9 cellular contexts compared by ENCODE assay signal in genomic region chr9:110255417-110256141, GRCh38. TPM values are rescaled to one million over a fixed set of nuclear protein-coding genes. Genes with fewer than 3 reads are reported as not detected.
DNase-seq lines count a peak whose midpoint lies in the region; ATAC-seq and TF ChIP-seq lines count a peak whose summit lies in the region.
"Had no signal": no experiment of that assay in that cellular context is flagged by ENCODE, and none has a peak within 500 bp of the region (broad histone marks: within the 10 kb centered on the region; RNA-seq: fewer than 3 reads in every experiment).

No MANE protein-coding gene starts in this region.

- TF ChIP-seq CTCF in C4-2B (conservative IDR thresholded peaks at IDR 0.05): no peak
- no peak for TF ChIP-seq CTCF in psoas muscle (IDR thresholded peaks at IDR 0.05)

- intact Hi-C loops in left ventricle myocardium superior (cut with micrococcal nuclease) (no loop called here), psoas muscle (cut with DNase I) (no loop called here)

- peaks cover 19% of the 10 kb centered on the region for H3K4me1 ChIP-seq in psoas muscle

- H3K27ac ChIP-seq in C4-2B (peak overlapping the region; percentile 95), psoas muscle (peak overlapping the region; percentile 86)

- ATAC-seq in GM19397 (IDR thresholded peaks at IDR 0.05; ENCODE audit: unreplicated experiment): peak; percentile 28
- ATAC-seq in HG03520 (IDR thresholded peaks at IDR 0.05; ENCODE audit: unreplicated experiment): peak; percentile 13
- ATAC-seq in SK-N-SH treated with all-trans-retinoic acid at 6 μM for 48 hours: peak; percentile 49
- peak; percentile 39 for ATAC-seq in left ventricle myocardium superior
- ATAC-seq in psoas muscle: peak; percentile 40 to 65 (median 60)

- no peaks in the 10 kb centered on the region for H3K27me3 ChIP-seq in psoas muscle (ENCODE audit: insufficient read depth in 3 of 3, low read length in 2 of 3)

- 1 to 2% (median 2%) methylated on average over 46 to 54 of the region's 54 CpGs for WGBS in psoas muscle, 3 donors

- H3K9me3 ChIP-seq in psoas muscle: no peaks in the 10 kb centered on the region

- peaks cover 0 to 5% of the 10 kb centered on the region in 2 donors for H3K36me3 ChIP-seq in psoas muscle (ENCODE audit: insufficient read depth in 1 of 2, low read depth in 1 of 2)

- peak; percentile 29 for DNase-seq in amniotic stem cell (lab: John Stamatoyannopoulos, UW)
- peak; percentile 71 for DNase-seq in left ventricle myocardium superior
- peak; percentile 70 to 74 for DNase-seq in psoas muscle
- no peak for DNase-seq in cerebellar nuclear complex (lab: John Stamatoyannopoulos, UW)

- H3K4me3 ChIP-seq in psoas muscle: peak overlapping the region; percentile 90

TF ChIP-seq in SK-N-SH treated with all-trans-retinoic acid at 6 μM for 48 hours, 23 proteins besides CTCF, POLR2A, EP300 and RAD21:
- TF ChIP-seq ESRRG (CRISPR knock-in tag; IDR thresholded peaks at IDR 0.05) (no peak), PATZ1 (CRISPR knock-in tag; IDR thresholded peaks at IDR 0.05; ENCODE audit: borderline replicate concordance) (no peak), TSHZ2 (CRISPR knock-in tag; IDR thresholded peaks at IDR 0.05) (no peak), SNAI2 (CRISPR knock-in tag; IDR thresholded peaks at IDR 0.05) (no peak), CSDC2 (CRISPR knock-in tag; IDR thresholded peaks at IDR 0.05) (no peak), RARB (CRISPR knock-in tag; IDR thresholded peaks at IDR 0.05) (no peak), ZNF8 (CRISPR knock-in tag; IDR thresholded peaks at IDR 0.05) (no peak), ARNTL (CRISPR knock-in tag; IDR thresholded peaks at IDR 0.05; ENCODE audit: borderline replicate concordance, low read depth) (no peak), ZFP30 (CRISPR knock-in tag; IDR thresholded peaks at IDR 0.05) (no peak), CREB5 (CRISPR knock-in tag; IDR thresholded peaks at IDR 0.05; ENCODE audit: low read depth) (no peak)

RNA-seq across cellular contexts. Expression of gene TXN, which starts 0.7 kb away (rescaled TPM):
- total RNA-seq in left ventricle myocardium superior: 66.0 TPM
- total RNA-seq in psoas muscle: 100 to 1,000 TPM in 1 of 4 donors, 10 to 100 TPM in 3; 38.0 to 118 (median 71.6) TPM
- polyA plus RNA-seq in psoas muscle: 100 to 1,000 TPM in 2 of 3 donors, 10 to 100 TPM in 1; 73.4 to 366 (median 135) TPM

RNA-seq across cellular contexts. Expression of gene C9orf152, which starts 47.6 kb away (rescaled TPM):
- total RNA-seq in left ventricle myocardium superior (not detected), psoas muscle (not detected)
- polyA plus RNA-seq in psoas muscle: under 1 TPM in 1 of 3 donors, not detected in 2; 0.08 TPM
- total RNA-seq: T-helper 1 cell treated with Interleukin-12 subunit alpha and Interleukin-12 subunit beta and Interleukin-4 antibody, amounts not matched to agents 30 ng/mL and 1 ng/mL, for 36 hours had no signal

Comparison
In these comparisons a context has a peak if more than half of its experiments do, and no peak if none do; other contexts are left out.
1. DNase-seq: peak in amniotic stem cell (single experiment), left ventricle myocardium superior (single experiment) and psoas muscle (2 of 2); none in cerebellar nuclear complex (0 of 2).
2. Peak in every context shown above with its lines, with median percentiles within 50 percentile points of each other: ATAC-seq.